In genomic region chr14:93092606-93093556, GRCh38 we compare ENCODE assay signal across 15 cellular contexts. TPM values are rescaled to one million over a fixed set of nuclear protein-coding genes. Genes with fewer than 3 reads are reported as not detected.
DNase-seq lines count a peak whose midpoint lies in the region; ATAC-seq and TF ChIP-seq lines count a peak whose summit lies in the region.
"Had no signal": no experiment of that assay in that cellular context is flagged by ENCODE, and none has a peak within 500 bp of the region (broad histone marks: within the 10 kb centered on the region; RNA-seq: fewer than 3 reads in every experiment).

No MANE protein-coding gene starts in this region.

- H3K4me3 ChIP-seq in H7 (ENCODE audit: insufficient read depth, low read depth, low read length) (no peak overlapping the region), heart right ventricle (no peak overlapping the region), sigmoid colon (no peak overlapping the region)
- H3K4me3 ChIP-seq: left lung had no signal

- peaks cover 46 to 98% (median 79%) of the 10 kb centered on the region in 9 donors for H3K4me1 ChIP-seq in heart right ventricle
- H3K4me1 ChIP-seq in sigmoid colon = peaks cover 0 to 85% (median 76%) of the 10 kb centered on the region in 4 donors
- H3K4me1 ChIP-seq: Caco-2 had no signal

- no peaks in the 10 kb centered on the region for H3K27me3 Mint-ChIP-seq in brain
- no peaks in the 10 kb centered on the region for H3K27me3 Mint-ChIP-seq in activated CD8-positive, alpha-beta memory T cell treated with anti-CD3 and anti-CD28 coated beads, Interleukin-2, amount 10 ng/mL, durations not matched to agents 7 days and 5 days

- peak; percentile 59 for DNase-seq in H7
- peak in 1 of 2 donors; percentile 48 for DNase-seq in heart right ventricle
- no peak for DNase-seq in sigmoid colon
- DNase-seq in activated CD8-positive, alpha-beta memory T cell treated with anti-CD3 and anti-CD28 coated beads, Interleukin-2, amount 10 ng/mL, durations not matched to agents 7 days and 5 days = no peak
- DNase-seq in GOT3 (lab: John Stamatoyannopoulos, UW) = no peak
- DNase-seq in NCI-H510A (lab: John Stamatoyannopoulos, UW) = no peak
- DNase-seq in NCI-H2227 (lab: John Stamatoyannopoulos, UW; ENCODE audit: unreplicated experiment) = no peak
- DNase-seq: activated CD8-positive, alpha-beta memory T cell treated with anti-CD3 and anti-CD28 coated beads, Interleukin-2, amount 50 U/mL, for 4 hours; activated naive CD4-positive, alpha-beta T cell treated with Interleukin-2 at 50 U/mL for 16 hours; Caco-2; Kasumi-1; NCI-H1436 treated with DMSO at 0.1 percent for 48 hours had no signal

- peak overlapping the region in 4 of 5 experiments; percentile 19 to 98 (median 30) for H3K27ac Mint-ChIP-seq in brain
- H3K27ac Mint-ChIP-seq in activated CD8-positive, alpha-beta memory T cell treated with anti-CD3 and anti-CD28 coated beads, Interleukin-2, amount 10 ng/mL, durations not matched to agents 7 days and 5 days = no peak overlapping the region

- intact Hi-C loops in heart right ventricle (cut with DNase I) (loop anchor here in 1 of 10 donors (5.0 kb wide), 1 partner anchor 46 kb away; no protein-coding TSS in a partner anchor), sigmoid colon (cut with DNase I) (no loop called here)

- peaks cover 58% of the 10 kb centered on the region for H3K4me1 Mint-ChIP-seq in brain
- H3K4me1 Mint-ChIP-seq in activated CD8-positive, alpha-beta memory T cell treated with anti-CD3 and anti-CD28 coated beads, Interleukin-2, amount 10 ng/mL, durations not matched to agents 7 days and 5 days = peaks cover 23% of the 10 kb centered on the region

- TF ChIP-seq EP300 in sigmoid colon (IDR thresholded peaks at IDR 0.05) = no peak

- peak in 7 of 8 donors; percentile 13 to 54 (median 28) for ATAC-seq in heart right ventricle
- ATAC-seq in activated CD8-positive, alpha-beta memory T cell treated with anti-CD3 and anti-CD28 coated beads, Interleukin-2, amount 10 ng/mL, durations not matched to agents 7 days and 5 days = no peak
- ATAC-seq: activated CD4-positive, CD25-positive, alpha-beta regulatory T cell treated with anti-CD3 and anti-CD28 coated beads, Interleukin-2, amount 50 U/mL, for 24 hours; left lung had no signal

- H3K9me3 Mint-ChIP-seq in brain = no peaks in the 10 kb centered on the region
- H3K9me3 Mint-ChIP-seq in activated CD8-positive, alpha-beta memory T cell treated with anti-CD3 and anti-CD28 coated beads, Interleukin-2, amount 10 ng/mL, durations not matched to agents 7 days and 5 days (ENCODE audit: low read depth) = no peaks in the 10 kb centered on the region

- no peak overlapping the region for H3K4me3 Mint-ChIP-seq in brain
- no peak overlapping the region for H3K4me3 Mint-ChIP-seq in activated CD8-positive, alpha-beta memory T cell treated with anti-CD3 and anti-CD28 coated beads, Interleukin-2, amount 10 ng/mL, durations not matched to agents 7 days and 5 days

- TF ChIP-seq CTCF in brain (conservative IDR thresholded peaks at IDR 0.05) = no peak
- no peak for TF ChIP-seq CTCF in heart right ventricle (IDR thresholded peaks at IDR 0.05)
- TF ChIP-seq CTCF in sigmoid colon (IDR thresholded peaks at IDR 0.05) = no peak

- WGBS in heart right ventricle, 2 donors = 73 to 76% methylated on average over 24 of the region's 24 CpGs
- 94 to 95% methylated on average over 24 of the region's 24 CpGs for WGBS in sigmoid colon, 2 donors

- H3K36me3 ChIP-seq in H7 (replicated peaks; ENCODE audit: control insufficient read depth, insufficient read depth, low read length) (no peaks in the 10 kb centered on the region), heart right ventricle (no peaks in the 10 kb centered on the region), sigmoid colon (no peaks in the 10 kb centered on the region)
- H3K36me3 ChIP-seq: left lung had no signal

- peak overlapping the region; percentile 11 to 82 (median 66) for H3K27ac ChIP-seq in heart right ventricle
- peak overlapping the region; percentile 66 to 74 (median 70) for H3K27ac ChIP-seq in sigmoid colon
- H3K27ac ChIP-seq: left lung had no signal

- CTCF ChIA-PET in activated CD8-positive, alpha-beta memory T cell treated with anti-CD3 and anti-CD28 coated beads, Interleukin-2, amount 10 ng/mL, durations not matched to agents 7 days and 5 days (lab: Charles Lee) = interaction anchor here (13.1 kb wide), 1 partner anchor 21 kb away, joined by 155 read pairs; the partner anchor contains the start of gene ITPK1

- H3K36me3 Mint-ChIP-seq in brain = no peaks in the 10 kb centered on the region
- H3K36me3 Mint-ChIP-seq in activated CD8-positive, alpha-beta memory T cell treated with anti-CD3 and anti-CD28 coated beads, Interleukin-2, amount 10 ng/mL, durations not matched to agents 7 days and 5 days = peaks cover 3% of the 10 kb centered on the region

- no peaks in the 10 kb centered on the region for H3K27me3 ChIP-seq in H7 (ENCODE audit: control insufficient read depth, insufficient read depth, low read length)
- H3K27me3 ChIP-seq in heart right ventricle = no peaks in the 10 kb centered on the region
- no peaks in the 10 kb centered on the region for H3K27me3 ChIP-seq in sigmoid colon
- H3K27me3 ChIP-seq: left lung had no signal

- no peaks in the 10 kb centered on the region for H3K9me3 ChIP-seq in heart right ventricle
- no peaks in the 10 kb centered on the region for H3K9me3 ChIP-seq in sigmoid colon
- H3K9me3 ChIP-seq: Caco-2, left lung had no signal

- TF ChIP-seq POLR2A in sigmoid colon (IDR thresholded peaks at IDR 0.05) = no peak

RNA-seq across cellular contexts. Expression of gene ITPK1, which starts 22.8 kb away (rescaled TPM):
- total RNA-seq in H7 (2014; rRNA removed; shearing (Covaris generic)) = 75.1 and 92.1 TPM in 2 replicates
- 168 TPM for polyA plus RNA-seq in brain (ENCODE audit: insufficient read depth, low read depth, low replicate concordance)
- 100 to 1,000 TPM in 3 of 10 donors, 10 to 100 TPM in 7; 67.5 to 152 (median 92.7) TPM for total RNA-seq in heart right ventricle
- 100 to 1,000 TPM in 1 of 2 donors, 10 to 100 TPM in 1; 47.1 to 108 TPM for polyA plus RNA-seq in heart right ventricle
- total RNA-seq in sigmoid colon = 10 to 100 TPM; 39.8 to 68.8 (median 54.3) TPM
- 10 to 100 TPM; 55.3 to 75.4 (median 71.2) TPM for polyA plus RNA-seq in sigmoid colon
- total RNA-seq in activated CD8-positive, alpha-beta memory T cell treated with anti-CD3 and anti-CD28 coated beads, Interleukin-2, amount 10 ng/mL, durations not matched to agents 7 days and 5 days = 100 to 1,000 TPM in 1 of 2 experiments, 10 to 100 TPM in 1; 96.1 to 103 TPM
